In genomic region chr10:132836832-132837540, GRCh38 we compare ENCODE assay signal across 8 cellular contexts. TPM values are rescaled to one million over a fixed set of nuclear protein-coding genes. Genes with fewer than 3 reads are reported as not detected.
DNase-seq lines count a peak whose midpoint lies in the region; TF ChIP-seq lines count a peak whose summit lies in the region.

No MANE protein-coding gene starts in this region.

- H3K9me3 Mint-ChIP-seq in endothelial cell (ENCODE audit: unreplicated experiment): peaks cover 2% of the 10 kb centered on the region

- H3K36me3 Mint-ChIP-seq in endothelial cell (ENCODE audit: low read depth, unreplicated experiment): no peaks in the 10 kb centered on the region

- H3K4me3 Mint-ChIP-seq in endothelial cell (ENCODE audit: unreplicated experiment): peak overlapping the region; percentile 11

- TF ChIP-seq CTCF in HL-60 (IDR thresholded peaks at IDR 0.05; ENCODE audit: insufficient read depth, low read length) (peak; percentile 47), endothelial cell (IDR thresholded peaks at IDR 0.05; ENCODE audit: unreplicated experiment) (peak; percentile 97)

- DNase-seq in CMK (ENCODE audit: low read depth) (peak; percentile 7), HL-60 (ENCODE audit: low read depth in 1 of 2, low spot score in 1 of 2) (peak; percentile 4 to 15), endothelial cell (ENCODE audit: low spot score) (peak; percentile 57), midbrain (lab: John Stamatoyannopoulos, UW) (peak; percentile 56), stromal cell of bone marrow (ENCODE audit: low read depth) (peak; percentile 4), SIG-M5 (lab: John Stamatoyannopoulos, UW) (no peak), NCI-H2107 treated with DMSO at 0.1 percent for 48 hours (lab: John Stamatoyannopoulos, UW; ENCODE audit: unreplicated experiment) (no peak)
- DNase-seq in activated CD4-positive, alpha-beta T cell treated with anti-CD3 and anti-CD28 coated beads for 48 hours: peak; percentile 56

- H3K27ac Mint-ChIP-seq in endothelial cell (ENCODE audit: unreplicated experiment): no peak overlapping the region

- peaks cover 8% of the 10 kb centered on the region for H3K27me3 Mint-ChIP-seq in endothelial cell (ENCODE audit: unreplicated experiment)

- H3K4me3 ChIP-seq in HL-60 (replicated peaks; ENCODE audit: insufficient read depth, low read length): no peak overlapping the region

- no peaks in the 10 kb centered on the region for H3K4me1 Mint-ChIP-seq in endothelial cell (ENCODE audit: unreplicated experiment)

- H3K27me3 ChIP-seq in HL-60 (ENCODE audit: insufficient read depth, poor library complexity, severe bottlenecking): peaks cover 1% of the 10 kb centered on the region

- H3K27ac ChIP-seq in HL-60 (replicated peaks): no peak overlapping the region

RNA-seq across cellular contexts. Expression of gene NKX6-2, which starts 51.0 kb away (rescaled TPM):
- total RNA-seq in endothelial cell (ENCODE audit: unreplicated experiment): not detected

Comparison
In these comparisons a context has a peak if more than half of its experiments do, and no peak if none do; other contexts are left out.
1. DNase-seq: peak in CMK (single experiment), HL-60 (2 of 2), activated CD4-positive, alpha-beta T cell treated with anti-CD3 and anti-CD28 coated beads for 48 hours (single experiment), endothelial cell (single experiment), midbrain (single experiment) and stromal cell of bone marrow (single experiment); none in SIG-M5 (single experiment) and NCI-H2107 treated with DMSO at 0.1 percent for 48 hours (single experiment).